In genomic region chr16:20102021-20102420, GRCh38 we compare ENCODE assay signal across 9 cellular contexts. TPM values are rescaled to one million over a fixed set of nuclear protein-coding genes. Genes with fewer than 3 reads are reported as not detected.
"Had no signal": no experiment of that assay in that cellular context is flagged by ENCODE, and none has a peak within 500 bp of the region (broad histone marks: within the 10 kb centered on the region; RNA-seq: fewer than 3 reads in every experiment).

No MANE protein-coding gene starts in this region.

- H3K4me3 ChIP-seq: GM12878 had no signal

- DNase-seq: GDM1, GF-D8 had no signal

- ATAC-seq: GM12878 had no signal

- FAIRE-seq: G401.6, GM12878, GM12891, GM12892, GM18507, GM19239 had no signal

RNA-seq across cellular contexts. Expression of gene GPR139, which starts 28.3 kb away (rescaled TPM):
- total RNA-seq: G401, GM12878 had no signal
- polyA plus RNA-seq: GM12878 had no signal
